1 cellular context compared by ENCODE assay signal in genomic region chr2:110167326-110167955, GRCh38.
TF ChIP-seq lines count a peak whose summit lies in the region.

No MANE protein-coding gene starts in this region.

TF ChIP-seq in WTC11, 78 proteins besides CTCF, POLR2A, EP300 and RAD21 (continued from another document):
- no peak for TF ChIP-seq ATF6 (CRISPR knock-in tag; IDR thresholded peaks at IDR 0.05)
- TF ChIP-seq CREM (CRISPR knock-in tag; IDR thresholded peaks at IDR 0.05), result no peak
- TF ChIP-seq ZNF317 (CRISPR knock-in tag; IDR thresholded peaks at IDR 0.05; ENCODE audit: borderline replicate concordance, low read depth), result no peak
- no peak for TF ChIP-seq ZNF396 (CRISPR knock-in tag; IDR thresholded peaks at IDR 0.05; ENCODE audit: borderline replicate concordance)
- no peak for TF ChIP-seq ZNF121 (CRISPR knock-in tag; IDR thresholded peaks at IDR 0.05)
- TF ChIP-seq PREB (CRISPR knock-in tag; IDR thresholded peaks at IDR 0.05; ENCODE audit: borderline replicate concordance), result no peak
- TF ChIP-seq ZBTB21 (CRISPR knock-in tag; IDR thresholded peaks at IDR 0.05; ENCODE audit: borderline replicate concordance), result 0 out of 2 replicates have a peak, but pooled peaks have one; percentile 31
